In the genomic region with DNA sequence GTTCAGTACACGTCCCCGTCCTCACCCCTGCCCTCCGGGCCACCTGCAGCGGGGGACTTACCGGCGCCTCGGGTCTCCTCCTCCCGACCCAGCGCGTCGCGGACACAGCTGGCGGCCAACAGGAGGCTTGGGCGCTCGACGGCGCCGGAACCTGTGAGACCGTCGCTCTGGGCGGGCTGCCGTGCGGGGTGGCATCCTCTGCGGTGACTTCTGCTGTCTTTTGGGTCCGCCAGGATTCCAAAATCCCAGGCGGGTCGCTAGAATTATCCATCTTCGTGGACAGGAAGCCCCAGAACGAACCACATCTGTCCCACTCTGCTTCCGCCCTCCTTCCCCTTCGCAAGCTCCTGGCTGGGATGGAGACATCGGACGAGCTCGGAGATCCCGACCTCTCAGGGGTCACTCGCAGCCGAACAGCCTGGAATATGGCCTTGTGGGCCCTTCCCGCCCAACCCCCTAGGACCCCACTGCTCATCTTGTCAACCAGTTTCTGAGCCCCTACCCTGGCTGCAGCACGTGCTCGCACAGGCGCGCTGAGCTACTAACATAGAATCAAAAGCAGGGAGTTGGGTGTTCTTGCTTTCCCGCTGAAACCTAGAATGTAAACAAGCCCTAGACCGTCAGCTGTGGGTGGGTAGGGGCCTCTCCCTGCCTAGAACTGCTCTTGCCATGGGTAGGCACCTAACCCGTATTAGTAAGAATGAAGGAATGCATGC, we compare ENCODE assay signal across 8 cellular contexts. TPM values are rescaled to one million over a fixed set of nuclear protein-coding genes. Genes with fewer than 3 reads are reported as not detected.
DNase-seq lines count a peak whose midpoint lies in the region; ATAC-seq and TF ChIP-seq lines count a peak whose summit lies in the region.

No MANE protein-coding gene starts in this region.

- no peak overlapping the region for H4K8ac ChIP-seq in mesendoderm (ENCODE audit: low read depth, low read length)

- H3K27ac ChIP-seq in HEK293 (ENCODE audit: extremely low read depth, low read depth, low read length) (peak overlapping the region; percentile 83), mesendoderm (ENCODE audit: low read depth, low read length) (peak overlapping the region; percentile 39), upper lobe of right lung (peak overlapping the region; percentile 87)

- peak overlapping the region; percentile 90 for H3K4me2 ChIP-seq in mesendoderm (ENCODE audit: low read length)

- WGBS in mesendoderm (ENCODE audit: extremely low coverage, insufficient coverage, low lambda C conversion rate), result no CpG with 5 or more reads among the region's 45 CpGs

- TF ChIP-seq CTCF in GM12864 (IDR thresholded peaks at IDR 0.05; ENCODE audit: low read depth, low read length, missing control alignments) (no peak), HEK293 (tag by site-specific recombination; IDR thresholded peaks at IDR 0.05) (no peak), cardiac fibroblast (IDR thresholded peaks at IDR 0.05; ENCODE audit: low read depth, low read length) (no peak), upper lobe of right lung (IDR thresholded peaks at IDR 0.05) (no peak)

- no peak overlapping the region for H3K4ac ChIP-seq in mesendoderm (ENCODE audit: low read depth, low read length)

- H4K5ac ChIP-seq in mesendoderm (ENCODE audit: low read length), result no peak overlapping the region

- H3K4me1 ChIP-seq in HEK293 (ENCODE audit: control insufficient read depth, insufficient read depth, low read length) (peaks cover 19% of the 10 kb centered on the region), mesendoderm (ENCODE audit: control insufficient read depth, low read depth, low read length) (no peaks in the 10 kb centered on the region), upper lobe of right lung (no peaks in the 10 kb centered on the region)

- H3K79me1 ChIP-seq in mesendoderm (ENCODE audit: low read length), result no peaks in the 10 kb centered on the region

- peak overlapping the region; percentile 69 for H3K56ac ChIP-seq in mesendoderm (ENCODE audit: low read length)

- peak overlapping the region; percentile 66 for H3K4me3 ChIP-seq in GM12864 (ENCODE audit: low read depth, low read length)
- peak overlapping the region; percentile 70 for H3K4me3 ChIP-seq in HEK293 (ENCODE audit: low read depth, low read length)
- H3K4me3 ChIP-seq in cardiac fibroblast (replicated peaks in 1 of 2; ENCODE audit: low read depth in 2 of 2, low read length in 2 of 2), result peak overlapping the region; percentile 62 to 90
- peak overlapping the region; percentile 13 for H3K4me3 ChIP-seq in mesendoderm (ENCODE audit: low read length)
- peak overlapping the region; percentile 92 for H3K4me3 ChIP-seq in upper lobe of right lung

- H3K36me3 ChIP-seq in HEK293 (ENCODE audit: control insufficient read depth in 2 of 2, insufficient read depth in 1 of 2, low read length in 2 of 2), result no peaks in the 10 kb centered on the region
- no peaks in the 10 kb centered on the region for H3K36me3 ChIP-seq in mesendoderm (ENCODE audit: control insufficient read depth, insufficient read depth, low read length)
- no peaks in the 10 kb centered on the region for H3K36me3 ChIP-seq in upper lobe of right lung

- ATAC-seq in upper lobe of right lung, result peak; percentile 2

- no peaks in the 10 kb centered on the region for H3K27me3 ChIP-seq in mesendoderm (ENCODE audit: insufficient read depth, low read length, poor library complexity)
- H3K27me3 ChIP-seq in upper lobe of right lung, result no peaks in the 10 kb centered on the region

- H3K23ac ChIP-seq in mesendoderm (ENCODE audit: low read length), result no peak overlapping the region

- CTCF ChIA-PET in HEK293 (lab: Yijun Ruan, JAX), result interaction anchor here (0.7 to 1.4 kb wide), 3 partner anchors 24 to 462 kb away, joined by 3 to 4 read pairs (median 3); no protein-coding TSS in a partner anchor

- H2BK120ac ChIP-seq in mesendoderm (ENCODE audit: low read depth, low read length), result no peak overlapping the region

- no peaks in the 10 kb centered on the region for H3K9me3 ChIP-seq in HEK293 (ENCODE audit: control insufficient read depth, insufficient read depth, low read depth, low read length)
- no peaks in the 10 kb centered on the region for H3K9me3 ChIP-seq in upper lobe of right lung

- H2BK15ac ChIP-seq in mesendoderm (replicated peaks; ENCODE audit: low read depth), result no peak overlapping the region

- DNase-seq in GM12864 (ENCODE audit: low read depth) (no peak), RPMI7951 (ENCODE audit: low read depth) (peak; percentile 15), cardiac fibroblast (ENCODE audit: low read depth in 2 of 2) (no peak), mesendoderm (no peak), upper lobe of right lung (peak; percentile 72), NCI-H2029 (lab: John Stamatoyannopoulos, UW) (no peak), NCI-H2081 treated with DMSO at 0.1 percent for 48 hours (lab: John Stamatoyannopoulos, UW) (no peak)

- intact Hi-C loops in upper lobe of right lung (cut with DNase I), result no loop called here

- H3K9ac ChIP-seq in mesendoderm (ENCODE audit: low read length), result peak overlapping the region; percentile 63

- no peak overlapping the region for H3K18ac ChIP-seq in mesendoderm (ENCODE audit: low read length)

- H2AK5ac ChIP-seq in mesendoderm (ENCODE audit: low read length), result no peak overlapping the region

- POLR2A ChIA-PET in HEK293 (lab: Yijun Ruan, JAX), result interaction anchor here (0.6 to 1.8 kb wide), 7 partner anchors 29 to 365 kb away, joined by 3 to 10 read pairs (median 5); no protein-coding TSS in a partner anchor

- no peak overlapping the region for H2BK5ac ChIP-seq in mesendoderm (ENCODE audit: low read length)

- no peaks in the 10 kb centered on the region for H3K79me2 ChIP-seq in mesendoderm (ENCODE audit: control insufficient read depth, insufficient read depth, low read length)

TF ChIP-seq in HEK293, 187 proteins besides CTCF, POLR2A, EP300 and RAD21:
- peak; percentile 54; the same call in 1 of the 2 replicates for TF ChIP-seq SCRT1 (tag by site-specific recombination; IDR thresholded peaks at IDR 0.05; ENCODE audit: borderline replicate concordance)
- 0 out of 2 replicates have a peak, but pooled peaks have one; percentile 45 for TF ChIP-seq ZIC2 (tag by site-specific recombination; IDR thresholded peaks at IDR 0.05)
- TF ChIP-seq GLIS1 (tag by site-specific recombination; IDR thresholded peaks at IDR 0.05), result 0 out of 2 replicates have a peak, but pooled peaks have one; percentile 2
- peak; percentile 77 for TF ChIP-seq ZNF449 (tag by site-specific recombination; IDR thresholded peaks at IDR 0.05)
- peak; percentile 38; the same call in 1 of the 2 replicates for TF ChIP-seq ZNF335 (tag by site-specific recombination; conservative IDR thresholded peaks at IDR 0.05)
- TF ChIP-seq ZNF777 (tag by site-specific recombination; IDR thresholded peaks at IDR 0.05; ENCODE audit: borderline replicate concordance), result 0 out of 2 replicates have a peak, but pooled peaks have one; percentile 41
- TF ChIP-seq SCRT2 (tag by site-specific recombination; IDR thresholded peaks at IDR 0.05), result peak; percentile 8; the same call in 1 of the 2 replicates
- TF ChIP-seq ZNF660 (tag by site-specific recombination; IDR thresholded peaks at IDR 0.05), result no peak
- no peak for TF ChIP-seq ZEB2 (tag by site-specific recombination; IDR thresholded peaks at IDR 0.05)
- no peak for TF ChIP-seq WT1 (tag by site-specific recombination; IDR thresholded peaks at IDR 0.05)
TF ChIP-seq in HEK293: peak in this region for 7.

RNA-seq across cellular contexts. Expression of gene MARCHF3, which starts 0.9 kb away (rescaled TPM):
- total RNA-seq in RPMI7951 (2014; rRNA removed; shearing (Covaris generic)), result 7.8 and 11.5 TPM in 2 replicates
- polyA plus RNA-seq in mesendoderm (2013, experiment 1 of 2), result 5.2 TPM
- 4.5 TPM for polyA plus RNA-seq in mesendoderm (2013, experiment 2 of 2)
- 11.1 TPM for total RNA-seq in upper lobe of right lung

RNA-seq across cellular contexts. Expression of gene C5orf63, which starts 42.0 kb away (rescaled TPM):
- total RNA-seq in RPMI7951 (2014; rRNA removed; shearing (Covaris generic)), result 8.3 and 8.8 TPM in 2 replicates
- polyA plus RNA-seq in mesendoderm (2013, experiment 1 of 2), result 0.72 TPM
- polyA plus RNA-seq in mesendoderm (2013, experiment 2 of 2), result 0.49 TPM
- total RNA-seq in upper lobe of right lung, result 10.1 TPM

Comparison
In these comparisons a context has a peak if more than half of its experiments do, and no peak if none do; other contexts are left out.
1. DNase-seq: peak in RPMI7951 (single experiment) and upper lobe of right lung (single experiment); none in GM12864 (single experiment), cardiac fibroblast (0 of 2), mesendoderm (single experiment), NCI-H2029 (single experiment) and NCI-H2081 treated with DMSO at 0.1 percent for 48 hours (single experiment).
2. H3K4me3 ChIP-seq: peak in every context shown above with its lines; median percentile 92 in upper lobe of right lung; 76 in cardiac fibroblast; 70 in HEK293; 66 in GM12864; 13 in mesendoderm.
3. Peak in every context shown above with its lines, with median percentiles within 50 percentile points of each other: H3K27ac ChIP-seq.